8 cellular contexts compared by ENCODE assay signal in the genomic region with DNA sequence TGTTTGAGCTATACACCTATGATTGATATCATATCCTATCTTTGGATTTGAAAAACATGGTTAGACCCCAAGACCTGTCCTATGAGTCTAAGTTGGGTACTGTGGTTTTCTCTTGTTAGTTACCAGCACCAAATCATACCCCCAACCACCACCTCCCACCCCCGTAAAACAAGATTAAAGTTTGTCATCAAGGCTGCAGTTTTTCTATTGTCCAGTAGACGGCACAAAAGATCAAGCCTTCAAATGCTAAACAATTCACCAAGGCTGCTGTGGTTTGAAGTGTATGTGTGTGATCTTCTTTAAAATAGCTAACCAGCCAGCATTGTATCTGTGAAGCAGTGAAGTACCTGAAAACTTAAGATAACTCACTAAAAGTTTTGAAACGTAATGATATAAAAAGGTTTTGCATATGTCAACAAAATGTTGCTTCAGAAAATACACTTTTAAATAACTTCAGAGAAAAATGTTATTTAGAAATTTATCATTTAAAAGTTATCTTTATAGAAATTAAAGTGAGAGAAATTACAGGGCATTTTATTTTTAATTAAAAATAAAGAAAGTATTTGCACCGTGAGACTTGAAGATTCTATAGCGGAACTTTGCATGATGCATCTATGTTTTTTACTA.
DNase-seq lines count a peak whose midpoint lies in the region; ATAC-seq and TF ChIP-seq lines count a peak whose summit lies in the region.

No MANE protein-coding gene starts in this region.

- H3K4me3 ChIP-seq in choroid plexus epithelial cell (ENCODE audit: low read depth, low read length) (no peak overlapping the region), muscle layer of duodenum (ENCODE audit: low read depth in 1 of 2, low read length in 2 of 2) (no peak overlapping the region)

- H3K4me1 ChIP-seq in muscle layer of duodenum (ENCODE audit: control insufficient read depth in 1 of 2, insufficient read depth in 2 of 2, low read length in 2 of 2), result peaks cover 0 to 10% of the 10 kb centered on the region in 2 donors

- peak overlapping the region; percentile 73 for H3K27ac ChIP-seq in muscle layer of duodenum (ENCODE audit: low read length)

- H3K27me3 ChIP-seq in muscle layer of duodenum (ENCODE audit: low read depth, low read length), result peaks cover 24% of the 10 kb centered on the region

- peak; percentile 69 for DNase-seq in EH (ENCODE audit: low read depth)
- peak; percentile 64 for DNase-seq in NCI-H774 (lab: John Stamatoyannopoulos, UW)
- DNase-seq in choroid plexus epithelial cell (ENCODE audit: low read depth), result peak; percentile 80
- no peak for DNase-seq in OCI-M2 (lab: John Stamatoyannopoulos, UW; ENCODE audit: unreplicated experiment)
- DNase-seq in SKM-1 treated with dmso at 0.1 percent for 144 hours (lab: John Stamatoyannopoulos, UW; ENCODE audit: unreplicated experiment), result no peak

- no peaks in the 10 kb centered on the region for H3K36me3 ChIP-seq in muscle layer of duodenum (ENCODE audit: control insufficient read depth in 1 of 2, insufficient read depth in 2 of 2, low read length in 2 of 2)

- TF ChIP-seq CTCF in choroid plexus epithelial cell (conservative IDR thresholded peaks at IDR 0.05; ENCODE audit: low read depth, low read length), result peak; percentile 91

- ATAC-seq in HG03354 (IDR thresholded peaks at IDR 0.05; ENCODE audit: poor library complexity, severe bottlenecking, unreplicated experiment) (peak; percentile 58), HG03520 (IDR thresholded peaks at IDR 0.05; ENCODE audit: unreplicated experiment) (no peak)

- H3K9me3 ChIP-seq in muscle layer of duodenum (ENCODE audit: control insufficient read depth in 1 of 2, low read length in 2 of 2), result no peaks in the 10 kb centered on the region

Comparison
In these comparisons a context has a peak if more than half of its experiments do, and no peak if none do; other contexts are left out.
1. DNase-seq: peak in EH (single experiment), NCI-H774 (single experiment) and choroid plexus epithelial cell (single experiment); none in OCI-M2 (single experiment) and SKM-1 treated with dmso at 0.1 percent for 144 hours (single experiment).